ENCODE assay signal across 16 cellular contexts in genomic region chr7:40356312-40356711, GRCh38.
"Had no signal": no experiment of that assay in that cellular context is flagged by ENCODE, and none has a peak within 500 bp of the region (broad histone marks: within the 10 kb centered on the region; RNA-seq: fewer than 3 reads in every experiment).

No MANE protein-coding gene starts in this region.

- H3K4me1 ChIP-seq: spleen had no signal

- H3K27me3 ChIP-seq: spleen had no signal

- H3K36me3 ChIP-seq: spleen had no signal

- H3K9me3 ChIP-seq: mucosa of descending colon, spleen had no signal

- H3K4me3 ChIP-seq: lung, mucosa of descending colon, spleen had no signal

- H3K27ac ChIP-seq: spleen had no signal

- ATAC-seq: mucosa of descending colon; natural killer cell; right cardiac atrium; stimulated activated memory B cell treated with anti-CD40 and anti-IgM and Interleukin-4, amounts not matched to agents 10 μg/mL and 1 μg/mL and 100 μg/mL, for 72 hours; T-helper 17 cell; WTC11 had no signal

- DNase-seq: activated CD4-positive, alpha-beta T cell treated with anti-CD3 and anti-CD28 coated beads, Interleukin-2, amount 10 ng/mL, durations not matched to agents 7 days and 5 days; activated T-cell treated with anti-CD3 and anti-CD28 coated beads for 4 hours; amygdala; effector CD4-positive, alpha-beta T cell; immature natural killer cell; left cardiac atrium; mucosa of descending colon; natural killer cell; right cardiac atrium; spleen; stimulated activated CD4-positive, alpha-beta T cell treated with anti-CD3 and anti-CD28 coated beads, Interleukin-1b, Interleukin-23, amount 100 ng/mL, for 48 hours; T-helper 17 cell; trophoblast cell had no signal
